10 cellular contexts compared by ENCODE assay signal in the genomic region with DNA sequence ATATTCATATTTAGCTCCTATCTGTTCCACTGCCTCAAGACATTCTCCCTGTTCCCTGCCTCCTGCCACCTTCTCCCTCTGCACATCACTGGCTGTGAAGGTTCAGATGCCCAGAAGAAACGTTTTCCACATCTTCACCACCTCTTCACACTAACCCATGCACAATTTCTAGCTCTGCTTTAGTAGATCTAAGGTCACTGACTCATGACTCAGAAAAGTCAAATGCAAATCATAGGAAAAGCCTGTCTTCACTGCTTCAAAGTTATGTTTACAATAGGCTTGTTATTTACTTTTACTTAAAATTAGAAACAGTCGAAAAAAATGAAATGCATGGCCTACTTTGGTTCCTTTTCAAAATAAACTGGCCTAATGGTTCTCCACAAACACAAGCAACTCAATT. TPM values are rescaled to one million over a fixed set of nuclear protein-coding genes. Genes with fewer than 3 reads are reported as not detected.
DNase-seq lines count a peak whose midpoint lies in the region; ATAC-seq and TF ChIP-seq lines count a peak whose summit lies in the region.
"Had no signal": no experiment of that assay in that cellular context is flagged by ENCODE, and none has a peak within 500 bp of the region (broad histone marks: within the 10 kb centered on the region; RNA-seq: fewer than 3 reads in every experiment).

No MANE protein-coding gene starts in this region.

- peak overlapping the region; percentile 14 for H3K4me3 Mint-ChIP-seq in stimulated activated naive CD8-positive, alpha-beta T cell treated with anti-CD3 and anti-CD28 coated beads, Interleukin-15, Interleukin-2, amounts not matched to agents 100 ng/mL and 50 ng/mL, for 24 hours
- H3K4me3 Mint-ChIP-seq in stimulated activated naive CD8-positive, alpha-beta T cell treated with anti-CD3 and anti-CD28 coated beads, Interleukin-15, amount 100 ng/mL, for 72 hours, result no peak overlapping the region
- no peak overlapping the region for H3K4me3 Mint-ChIP-seq in activated CD4-positive, alpha-beta T cell treated with anti-CD3 and anti-CD28 coated beads for 36 hours

- CTCF ChIA-PET in activated CD4-positive, alpha-beta T cell treated with anti-CD3 and anti-CD28 coated beads for 36 hours (lab: Charles Lee), result interaction anchor here (1.8 kb wide), 1 partner anchor 11 kb away, joined by 3 read pairs; no protein-coding TSS in a partner anchor

- peaks cover 0 to 9% of the 10 kb centered on the region in 2 donors for H3K4me1 ChIP-seq in ascending aorta

- TF ChIP-seq CTCF in ascending aorta (IDR thresholded peaks at IDR 0.05), result no peak

- no peak for DNase-seq in stimulated activated naive CD8-positive, alpha-beta T cell treated with anti-CD3 and anti-CD28 coated beads, Interleukin-15, amount 100 ng/mL, for 72 hours
- no peak for DNase-seq in ascending aorta (ENCODE audit: low spot score in 2 of 2)
- DNase-seq in kidney glomerular epithelial cell (lab: John Stamatoyannopoulos, UW), result peak; percentile 44
- DNase-seq in stimulated activated CD4-positive, alpha-beta T cell treated with anti-CD3 and anti-CD28 coated beads, Interleukin-2, amount 100 ng/mL, for 24 hours, result no peak
- DNase-seq in GM19240 (ENCODE audit: insufficient read length, low spot score), result no peak
- no peak for DNase-seq in activated CD4-positive, alpha-beta T cell treated with anti-CD3 and anti-CD28 coated beads for 36 hours
- DNase-seq in activated CD4-positive, CD25-positive, alpha-beta regulatory T cell (lab: John Stamatoyannopoulos, UW), result no peak
- DNase-seq: midbrain had no signal

- ATAC-seq in stimulated activated naive CD8-positive, alpha-beta T cell treated with anti-CD3 and anti-CD28 coated beads, Interleukin-15, amount 100 ng/mL, for 72 hours, result no peak
- ATAC-seq in activated CD4-positive, alpha-beta T cell treated with anti-CD3 and anti-CD28 coated beads for 36 hours, result no peak

- H3K9me3 ChIP-seq in ascending aorta, result no peaks in the 10 kb centered on the region

- peak overlapping the region; percentile 97 for H3K27ac ChIP-seq in ascending aorta
- H3K27ac ChIP-seq: cardiac muscle cell had no signal

- peak overlapping the region; percentile 49 for H3K27ac Mint-ChIP-seq in stimulated activated naive CD8-positive, alpha-beta T cell treated with anti-CD3 and anti-CD28 coated beads, Interleukin-15, Interleukin-2, amounts not matched to agents 100 ng/mL and 50 ng/mL, for 24 hours
- H3K27ac Mint-ChIP-seq in stimulated activated naive CD8-positive, alpha-beta T cell treated with anti-CD3 and anti-CD28 coated beads, Interleukin-15, amount 100 ng/mL, for 72 hours, result no peak overlapping the region
- H3K27ac Mint-ChIP-seq in activated CD4-positive, alpha-beta T cell treated with anti-CD3 and anti-CD28 coated beads for 36 hours, result no peak overlapping the region

- H3K36me3 ChIP-seq in ascending aorta, result no peaks in the 10 kb centered on the region
- H3K36me3 ChIP-seq: cardiac muscle cell had no signal

- H3K4me1 Mint-ChIP-seq in stimulated activated naive CD8-positive, alpha-beta T cell treated with anti-CD3 and anti-CD28 coated beads, Interleukin-15, Interleukin-2, amounts not matched to agents 100 ng/mL and 50 ng/mL, for 24 hours (ENCODE audit: low read depth), result peaks cover 30% of the 10 kb centered on the region
- peaks cover 26% of the 10 kb centered on the region for H3K4me1 Mint-ChIP-seq in stimulated activated naive CD8-positive, alpha-beta T cell treated with anti-CD3 and anti-CD28 coated beads, Interleukin-15, amount 100 ng/mL, for 72 hours
- peaks cover 10% of the 10 kb centered on the region for H3K4me1 Mint-ChIP-seq in activated CD4-positive, alpha-beta T cell treated with anti-CD3 and anti-CD28 coated beads for 36 hours

- no peaks in the 10 kb centered on the region for H3K9me3 Mint-ChIP-seq in stimulated activated naive CD8-positive, alpha-beta T cell treated with anti-CD3 and anti-CD28 coated beads, Interleukin-15, Interleukin-2, amounts not matched to agents 100 ng/mL and 50 ng/mL, for 24 hours
- no peaks in the 10 kb centered on the region for H3K9me3 Mint-ChIP-seq in stimulated activated naive CD8-positive, alpha-beta T cell treated with anti-CD3 and anti-CD28 coated beads, Interleukin-15, amount 100 ng/mL, for 72 hours
- H3K9me3 Mint-ChIP-seq in activated CD4-positive, alpha-beta T cell treated with anti-CD3 and anti-CD28 coated beads for 36 hours (ENCODE audit: low read depth), result no peaks in the 10 kb centered on the region

- H3K27me3 Mint-ChIP-seq in stimulated activated naive CD8-positive, alpha-beta T cell treated with anti-CD3 and anti-CD28 coated beads, Interleukin-15, Interleukin-2, amounts not matched to agents 100 ng/mL and 50 ng/mL, for 24 hours, result peaks cover 38% of the 10 kb centered on the region
- H3K27me3 Mint-ChIP-seq in stimulated activated naive CD8-positive, alpha-beta T cell treated with anti-CD3 and anti-CD28 coated beads, Interleukin-15, amount 100 ng/mL, for 72 hours, result peaks cover 37% of the 10 kb centered on the region
- peaks cover 43% of the 10 kb centered on the region for H3K27me3 Mint-ChIP-seq in activated CD4-positive, alpha-beta T cell treated with anti-CD3 and anti-CD28 coated beads for 36 hours

- no peak overlapping the region for H3K4me3 ChIP-seq in ascending aorta
- H3K4me3 ChIP-seq: cardiac muscle cell had no signal

- intact Hi-C loops in ascending aorta (cut with DNase I), result loop anchor here (1.0 to 10.0 kb wide), 2 partner anchors 81 to 298 kb away; partner anchors contain the start of gene ZNRF2
- intact Hi-C loops in activated CD4-positive, alpha-beta T cell treated with anti-CD3 and anti-CD28 coated beads for 36 hours (cut with DNase I, micrococcal nuclease), result no loop called here

- H3K27me3 ChIP-seq in ascending aorta, result no peaks in the 10 kb centered on the region
- H3K27me3 ChIP-seq: cardiac muscle cell had no signal

- no peaks in the 10 kb centered on the region for H3K36me3 Mint-ChIP-seq in stimulated activated naive CD8-positive, alpha-beta T cell treated with anti-CD3 and anti-CD28 coated beads, Interleukin-15, Interleukin-2, amounts not matched to agents 100 ng/mL and 50 ng/mL, for 24 hours (ENCODE audit: low read depth)
- H3K36me3 Mint-ChIP-seq in activated CD4-positive, alpha-beta T cell treated with anti-CD3 and anti-CD28 coated beads for 36 hours (ENCODE audit: low read depth), result no peaks in the 10 kb centered on the region

- POLR2A ChIA-PET in activated CD4-positive, alpha-beta T cell treated with anti-CD3 and anti-CD28 coated beads for 36 hours (lab: Charles Lee), result no interaction called here

RNA-seq across cellular contexts. Expression of gene SCRN1, which starts 2.5 kb away (rescaled TPM):
- total RNA-seq in ascending aorta, result 31.0 TPM
- total RNA-seq in activated CD4-positive, alpha-beta T cell treated with anti-CD3 and anti-CD28 coated beads for 36 hours, result 1 to 10 TPM; 3.8 to 4.4 TPM

RNA-seq across cellular contexts. Expression of gene FKBP14, which starts 39.4 kb away (rescaled TPM):
- total RNA-seq in ascending aorta, result 7.3 TPM
- 1 to 10 TPM; 7.2 to 8.3 TPM for total RNA-seq in activated CD4-positive, alpha-beta T cell treated with anti-CD3 and anti-CD28 coated beads for 36 hours

RNA-seq across cellular contexts. Expression of gene PLEKHA8, which starts 41.1 kb away (rescaled TPM):
- total RNA-seq in ascending aorta, result 4.8 TPM
- total RNA-seq in activated CD4-positive, alpha-beta T cell treated with anti-CD3 and anti-CD28 coated beads for 36 hours, result 10 to 100 TPM in 1 of 2 experiments, 1 to 10 TPM in 1; 9.0 to 11.1 TPM
